In the genomic region with DNA sequence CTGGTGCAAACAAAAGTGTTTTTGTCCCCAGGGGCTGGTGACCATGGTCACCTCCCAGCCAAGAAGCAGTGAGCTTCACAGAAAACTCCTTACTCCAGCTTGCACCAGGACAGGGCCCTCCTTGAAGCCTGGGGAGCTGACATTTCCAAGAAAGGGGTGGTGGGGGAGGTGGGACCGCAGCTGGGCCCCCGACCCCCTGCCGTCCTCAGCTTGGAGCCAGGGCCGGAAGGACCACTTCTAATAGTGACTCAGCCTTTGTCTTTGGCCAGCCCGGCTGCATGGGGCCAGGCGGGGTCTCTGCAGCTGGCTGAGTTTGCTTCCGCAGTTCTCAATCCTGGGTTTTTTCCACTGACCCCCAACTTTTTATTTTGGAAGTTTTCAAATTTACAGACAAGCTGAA, we compare ENCODE assay signal across 11 cellular contexts.
"Had no signal": no experiment of that assay in that cellular context is flagged by ENCODE, and none has a peak within 500 bp of the region (broad histone marks: within the 10 kb centered on the region; RNA-seq: fewer than 3 reads in every experiment).

No MANE protein-coding gene starts in this region.

- H3K9me3 ChIP-seq: lower lobe of right lung had no signal

- ATAC-seq: left colon; lower lobe of right lung; stimulated activated memory B cell treated with anti-CD40 and anti-IgM and Interleukin-4, amounts not matched to agents 10 μg/mL and 1 μg/mL and 100 μg/mL, for 72 hours had no signal

- H3K9me3 Mint-ChIP-seq: activated CD4-positive, alpha-beta T cell treated with anti-CD3 and anti-CD28 coated beads, Interleukin-2, amount 10 ng/mL, durations not matched to agents 7 days and 5 days had no signal

- H3K4me1 Mint-ChIP-seq: activated CD4-positive, alpha-beta T cell treated with anti-CD3 and anti-CD28 coated beads, Interleukin-2, amount 10 ng/mL, durations not matched to agents 7 days and 5 days; activated naive CD8-positive, alpha-beta T cell treated with anti-CD3 and anti-CD28 coated beads for 36 hours; stimulated activated memory B cell treated with anti-CD40 and anti-IgM and Interleukin-4, amounts not matched to agents 10 μg/mL and 1 μg/mL and 100 μg/mL, for 72 hours had no signal

- H3K4me1 ChIP-seq: lower lobe of right lung, parathyroid adenoma had no signal

- H2AFZ ChIP-seq: parathyroid adenoma had no signal

- H3K36me3 Mint-ChIP-seq: activated naive CD8-positive, alpha-beta T cell treated with anti-CD3 and anti-CD28 coated beads for 36 hours; stimulated activated memory B cell treated with anti-CD40 and anti-IgM and Interleukin-4, amounts not matched to agents 10 μg/mL and 1 μg/mL and 100 μg/mL, for 72 hours had no signal

- H3K27ac ChIP-seq: lower lobe of right lung, parathyroid adenoma had no signal

- H3K27ac Mint-ChIP-seq: activated CD4-positive, alpha-beta T cell treated with anti-CD3 and anti-CD28 coated beads, Interleukin-2, amount 10 ng/mL, durations not matched to agents 7 days and 5 days; activated naive CD8-positive, alpha-beta T cell treated with anti-CD3 and anti-CD28 coated beads for 36 hours; stimulated activated memory B cell treated with anti-CD40 and anti-IgM and Interleukin-4, amounts not matched to agents 10 μg/mL and 1 μg/mL and 100 μg/mL, for 72 hours had no signal

- H3K27me3 Mint-ChIP-seq: activated CD4-positive, alpha-beta T cell treated with anti-CD3 and anti-CD28 coated beads, Interleukin-2, amount 10 ng/mL, durations not matched to agents 7 days and 5 days had no signal

- H3K9ac ChIP-seq: parathyroid adenoma had no signal

- H3K4me3 Mint-ChIP-seq: activated CD4-positive, alpha-beta T cell treated with anti-CD3 and anti-CD28 coated beads, Interleukin-2, amount 10 ng/mL, durations not matched to agents 7 days and 5 days; activated naive CD8-positive, alpha-beta T cell treated with anti-CD3 and anti-CD28 coated beads for 36 hours; stimulated activated memory B cell treated with anti-CD40 and anti-IgM and Interleukin-4, amounts not matched to agents 10 μg/mL and 1 μg/mL and 100 μg/mL, for 72 hours had no signal

- DNase-seq: activated CD4-positive, alpha-beta T cell treated with anti-CD3 and anti-CD28 coated beads, Interleukin-2, amount 10 ng/mL, durations not matched to agents 7 days and 5 days; activated gamma-delta T cell treated with Interleukin-2 at 50 U/mL for 16 hours; activated naive CD8-positive, alpha-beta T cell treated with anti-CD3 and anti-CD28 coated beads for 36 hours; amygdala; effector memory CD4-positive, alpha-beta T cell; foreskin melanocyte; left colon; lower lobe of right lung; stimulated activated CD4-positive, alpha-beta T cell treated with anti-CD3 and anti-CD28 coated beads, Interleukin-2, amount 100 ng/mL, for 48 hours had no signal

- H3K4me3 ChIP-seq: lower lobe of right lung had no signal

- H3K79me2 ChIP-seq: parathyroid adenoma had no signal
